In the genomic region with DNA sequence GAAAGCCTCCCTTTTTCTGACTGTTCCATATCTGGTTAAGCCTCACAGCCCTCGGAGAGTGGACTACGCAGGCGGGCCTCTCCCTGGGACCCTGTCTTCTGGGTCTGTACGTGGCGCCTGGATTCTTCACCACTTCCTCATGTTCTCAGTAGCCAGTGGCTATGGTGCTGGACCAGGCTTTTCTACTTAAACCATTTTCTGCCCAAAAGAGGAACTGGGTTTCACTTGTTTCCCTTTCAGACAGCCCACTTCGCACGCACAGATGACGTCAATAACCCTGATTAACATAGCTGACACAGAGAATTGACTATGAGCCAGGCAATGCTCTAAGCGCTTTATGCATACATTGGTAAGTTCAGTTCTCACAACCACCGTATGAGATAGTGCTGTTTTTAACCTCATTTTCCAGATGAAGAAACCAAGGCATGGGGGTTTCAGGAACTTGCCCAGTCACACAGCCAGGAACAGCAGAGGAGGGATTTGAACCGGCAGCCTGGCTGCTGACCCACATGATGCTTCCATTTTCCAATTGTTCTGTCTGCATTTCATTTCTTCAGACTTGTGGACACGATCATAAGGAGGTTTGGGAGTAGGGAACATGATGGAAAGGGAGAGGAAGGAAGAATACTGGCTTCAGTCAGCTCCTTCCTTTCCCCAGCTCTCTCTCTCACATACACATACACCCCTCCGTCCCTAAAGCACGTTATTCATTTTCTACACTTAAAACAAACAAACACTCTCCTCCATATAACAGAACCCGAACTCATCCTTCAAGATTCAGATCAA, we compare ENCODE assay signal across 9 cellular contexts. TPM values are rescaled to one million over a fixed set of nuclear protein-coding genes. Genes with fewer than 3 reads are reported as not detected.
DNase-seq lines count a peak whose midpoint lies in the region; ATAC-seq and TF ChIP-seq lines count a peak whose summit lies in the region.
"Had no signal": no experiment of that assay in that cellular context is flagged by ENCODE, and none has a peak within 500 bp of the region (broad histone marks: within the 10 kb centered on the region; RNA-seq: fewer than 3 reads in every experiment).

No MANE protein-coding gene starts in this region.

- H3K27ac Mint-ChIP-seq in CD8-positive, alpha-beta T cell: no peak overlapping the region
- H3K27ac Mint-ChIP-seq in activated CD4-positive, alpha-beta memory T cell treated with anti-CD3 and anti-CD28 coated beads, Interleukin-2, amount 10 ng/mL, durations not matched to agents 7 days and 5 days: no peak overlapping the region
- no peak overlapping the region for H3K27ac Mint-ChIP-seq in endodermal cell
- H3K27ac Mint-ChIP-seq: activated naive CD4-positive, alpha-beta T cell treated with anti-CD3 and anti-CD28 coated beads, Interleukin-2, amount 50 U/mL, for 24 hours had no signal

- TF ChIP-seq CTCF in CD8-positive, alpha-beta T cell (IDR thresholded peaks at IDR 0.05): no peak
- TF ChIP-seq CTCF in endodermal cell (conservative IDR thresholded peaks at IDR 0.05): no peak

- peak; percentile 14 for ATAC-seq in CD8-positive, alpha-beta T cell
- ATAC-seq in GM19397 (IDR thresholded peaks at IDR 0.05; ENCODE audit: unreplicated experiment) (peak; percentile 80), HG03378 (IDR thresholded peaks at IDR 0.05; ENCODE audit: unreplicated experiment) (peak; percentile 94)

- intact Hi-C loops in CD8-positive, alpha-beta T cell (cut with DNase I, micrococcal nuclease): no loop called here

- no peak overlapping the region for H3K9ac ChIP-seq in endodermal cell (ENCODE audit: extremely low read depth, low read length, poor library complexity, severe bottlenecking)

- CTCF ChIA-PET in CD8-positive, alpha-beta T cell (lab: Charles Lee): interaction anchor here (0.6 kb wide), 1 partner anchor 312 kb away, joined by 3 read pairs; no protein-coding TSS in a partner anchor
- CTCF ChIA-PET in activated CD4-positive, alpha-beta memory T cell treated with anti-CD3 and anti-CD28 coated beads, Interleukin-2, amount 10 ng/mL, durations not matched to agents 7 days and 5 days (lab: Charles Lee): interaction anchor here (1.5 kb wide), 1 partner anchor 68 kb away, joined by 4 read pairs; no protein-coding TSS in a partner anchor

- H3K27me3 ChIP-seq in CD8-positive, alpha-beta T cell (ENCODE audit: insufficient read depth, low read length): no peaks in the 10 kb centered on the region
- no peaks in the 10 kb centered on the region for H3K27me3 ChIP-seq in endodermal cell (ENCODE audit: control insufficient read depth, insufficient read depth, low read length, poor library complexity, severe bottlenecking)

- H3K27me3 Mint-ChIP-seq in CD8-positive, alpha-beta T cell (ENCODE audit: low read depth): no peaks in the 10 kb centered on the region
- H3K27me3 Mint-ChIP-seq in activated CD4-positive, alpha-beta memory T cell treated with anti-CD3 and anti-CD28 coated beads, Interleukin-2, amount 10 ng/mL, durations not matched to agents 7 days and 5 days: no peaks in the 10 kb centered on the region
- no peaks in the 10 kb centered on the region for H3K27me3 Mint-ChIP-seq in endodermal cell (ENCODE audit: insufficient read depth)
- H3K27me3 Mint-ChIP-seq: activated naive CD4-positive, alpha-beta T cell treated with anti-CD3 and anti-CD28 coated beads, Interleukin-2, amount 50 U/mL, for 24 hours had no signal

- no peak overlapping the region for H3K4me3 Mint-ChIP-seq in CD8-positive, alpha-beta T cell
- H3K4me3 Mint-ChIP-seq in activated CD4-positive, alpha-beta memory T cell treated with anti-CD3 and anti-CD28 coated beads, Interleukin-2, amount 10 ng/mL, durations not matched to agents 7 days and 5 days: no peak overlapping the region
- no peak overlapping the region for H3K4me3 Mint-ChIP-seq in endodermal cell
- H3K4me3 Mint-ChIP-seq: activated naive CD4-positive, alpha-beta T cell treated with anti-CD3 and anti-CD28 coated beads, Interleukin-2, amount 50 U/mL, for 24 hours had no signal

- H3K4me1 Mint-ChIP-seq in CD8-positive, alpha-beta T cell (ENCODE audit: low read depth): peaks cover 7% of the 10 kb centered on the region
- peaks cover 3% of the 10 kb centered on the region for H3K4me1 Mint-ChIP-seq in activated CD4-positive, alpha-beta memory T cell treated with anti-CD3 and anti-CD28 coated beads, Interleukin-2, amount 10 ng/mL, durations not matched to agents 7 days and 5 days
- H3K4me1 Mint-ChIP-seq in endodermal cell: peaks cover 14% of the 10 kb centered on the region
- H3K4me1 Mint-ChIP-seq: activated naive CD4-positive, alpha-beta T cell treated with anti-CD3 and anti-CD28 coated beads, Interleukin-2, amount 50 U/mL, for 24 hours had no signal

- no peaks in the 10 kb centered on the region for H3K9me3 ChIP-seq in CD8-positive, alpha-beta T cell (ENCODE audit: low read length)
- H3K9me3 ChIP-seq in endodermal cell (ENCODE audit: control insufficient read depth, low read length): no peaks in the 10 kb centered on the region

- H3K9me3 Mint-ChIP-seq in CD8-positive, alpha-beta T cell: no peaks in the 10 kb centered on the region
- no peaks in the 10 kb centered on the region for H3K9me3 Mint-ChIP-seq in activated CD4-positive, alpha-beta memory T cell treated with anti-CD3 and anti-CD28 coated beads, Interleukin-2, amount 10 ng/mL, durations not matched to agents 7 days and 5 days
- H3K9me3 Mint-ChIP-seq in endodermal cell: no peaks in the 10 kb centered on the region
- H3K9me3 Mint-ChIP-seq: activated naive CD4-positive, alpha-beta T cell treated with anti-CD3 and anti-CD28 coated beads, Interleukin-2, amount 50 U/mL, for 24 hours had no signal

- H3K4me1 ChIP-seq in CD8-positive, alpha-beta T cell (ENCODE audit: insufficient read depth, low read length): no peaks in the 10 kb centered on the region
- H3K4me1 ChIP-seq in endodermal cell (ENCODE audit: control insufficient read depth, insufficient read depth, low read length): peaks cover 4% of the 10 kb centered on the region

- H3K27ac ChIP-seq in CD8-positive, alpha-beta T cell (ENCODE audit: low read depth, low read length): no peak overlapping the region
- H3K27ac ChIP-seq in endodermal cell (ENCODE audit: low read depth, low read length): no peak overlapping the region

- 95 to 96% methylated on average over 14 of the region's 15 CpGs for WGBS in endodermal cell (ENCODE audit: insufficient coverage in 1 of 2, insufficient read length in 1 of 2), 2 experiments

- H3K36me3 Mint-ChIP-seq in CD8-positive, alpha-beta T cell: no peaks in the 10 kb centered on the region
- H3K36me3 Mint-ChIP-seq in activated CD4-positive, alpha-beta memory T cell treated with anti-CD3 and anti-CD28 coated beads, Interleukin-2, amount 10 ng/mL, durations not matched to agents 7 days and 5 days (ENCODE audit: low read depth): no peaks in the 10 kb centered on the region
- no peaks in the 10 kb centered on the region for H3K36me3 Mint-ChIP-seq in endodermal cell (ENCODE audit: low read depth)

- POLR2A ChIA-PET in CD8-positive, alpha-beta T cell (lab: Charles Lee): no interaction called here
- POLR2A ChIA-PET in activated CD4-positive, alpha-beta memory T cell treated with anti-CD3 and anti-CD28 coated beads, Interleukin-2, amount 10 ng/mL, durations not matched to agents 7 days and 5 days (lab: Charles Lee): no interaction called here

- no peaks in the 10 kb centered on the region for H3K36me3 ChIP-seq in CD8-positive, alpha-beta T cell (ENCODE audit: insufficient read depth, low read length)
- H3K36me3 ChIP-seq in endodermal cell (ENCODE audit: control insufficient read depth, insufficient read depth, low read length): no peaks in the 10 kb centered on the region

- H3K4me3 ChIP-seq in CD8-positive, alpha-beta T cell (ENCODE audit: low read depth, low read length): no peak overlapping the region
- no peak overlapping the region for H3K4me3 ChIP-seq in endodermal cell (ENCODE audit: low read length)

- peak in 1 of 7 experiments; percentile 12 for DNase-seq in CD8-positive, alpha-beta T cell
- peak; percentile 20 for DNase-seq in activated CD4-positive, alpha-beta memory T cell treated with anti-CD3 and anti-CD28 coated beads, Interleukin-2, amount 10 ng/mL, durations not matched to agents 7 days and 5 days
- peak; percentile 90 for DNase-seq in medulla oblongata (ENCODE audit: extremely low spot score)
- DNase-seq in NCI-H748 (lab: John Stamatoyannopoulos, UW; ENCODE audit: unreplicated experiment): no peak
- no peak for DNase-seq in mesenteric fat pad (ENCODE audit: low spot score)
- no peak for DNase-seq in endodermal cell

RNA-seq across cellular contexts. Expression of a gene that starts 41.7 kb away (rescaled TPM):
- 1 to 10 TPM; 2.7 to 3.3 TPM for total RNA-seq in CD8-positive, alpha-beta T cell
- 1 to 10 TPM; 1.7 to 2.4 TPM for total RNA-seq in activated CD4-positive, alpha-beta memory T cell treated with anti-CD3 and anti-CD28 coated beads, Interleukin-2, amount 10 ng/mL, durations not matched to agents 7 days and 5 days
- 3.9 TPM for total RNA-seq in mesenteric fat pad
- under 1 TPM; 0.49 to 0.88 TPM for total RNA-seq in endodermal cell
- polyA plus RNA-seq in endodermal cell (2013, experiment 1 of 2): 0.43 TPM
- polyA plus RNA-seq in endodermal cell (2013, experiment 2 of 2): 0.37 TPM

Comparison
In these comparisons a context has a peak if more than half of its experiments do, and no peak if none do; other contexts are left out.
1. ATAC-seq: peak in every context shown above with its lines; median percentile 94 in HG03378; 80 in GM19397; 14 in CD8-positive, alpha-beta T cell.
2. DNase-seq: peak in activated CD4-positive, alpha-beta memory T cell treated with anti-CD3 and anti-CD28 coated beads, Interleukin-2, amount 10 ng/mL, durations not matched to agents 7 days and 5 days (single experiment) and medulla oblongata (single experiment); none in NCI-H748 (single experiment), mesenteric fat pad (single experiment) and endodermal cell (single experiment).